19 cellular contexts compared by ENCODE assay signal in genomic region chr22:17971711-17972110, GRCh38. TPM values are rescaled to one million over a fixed set of nuclear protein-coding genes. Genes with fewer than 3 reads are reported as not detected.
DNase-seq lines count a peak whose midpoint lies in the region; ATAC-seq, FAIRE-seq and TF ChIP-seq lines count a peak whose summit lies in the region.
"Had no signal": no experiment of that assay in that cellular context is flagged by ENCODE, and none has a peak within 500 bp of the region (broad histone marks: within the 10 kb centered on the region; RNA-seq: fewer than 3 reads in every experiment).

No MANE protein-coding gene starts in this region.

- TF ChIP-seq RAD21 in H1 (IDR thresholded peaks at IDR 0.05 in 1 of 2, conservative IDR thresholded peaks at IDR 0.05 in 1 of 2; ENCODE audit: low read depth in 2 of 2, low read length in 2 of 2) = no peak

- TF ChIP-seq POLR2A in H1 (IDR thresholded peaks at IDR 0.05; ENCODE audit: control extremely low read depth in 1 of 2, low read depth in 2 of 2, low read length in 2 of 2) = no peak

- no peak overlapping the region for H3K56ac ChIP-seq in H1 (replicated peaks; ENCODE audit: insufficient read length, low read depth, low read length)

- POLR2A ChIA-PET in H1 (lab: Charles Lee; ENCODE audit: partially characterized antibody) = interaction anchor here (0.6 to 1.3 kb wide), 2 partner anchors 12 to 18 kb away, joined by 3 read pairs; no protein-coding TSS in a partner anchor

- no peak overlapping the region for H4K5ac ChIP-seq in H1 (ENCODE audit: insufficient read length, low read depth, low read length)

- no peaks in the 10 kb centered on the region for H3K9me3 Mint-ChIP-seq in neural progenitor cell
- H3K9me3 Mint-ChIP-seq: activated naive CD8-positive, alpha-beta T cell treated with anti-CD3 and anti-CD28 coated beads, Interleukin-2, amount 50 U/mL, for 24 hours; stimulated activated effector memory CD8-positive, alpha-beta T cell treated with anti-CD3 and anti-CD28 coated beads, Interleukin-12 subunit alpha, Interleukin-12 subunit beta, amount 100 ng/mL, for 72 hours had no signal

- 0 out of 2 replicates have a peak overlapping the region, but pooled peaks have one; percentile 43 for H2BK20ac ChIP-seq in H1 (ENCODE audit: low read length)

- H3K79me2 ChIP-seq in ACC112 (ENCODE audit: control insufficient read depth, insufficient read depth, low read length, unreplicated experiment) (peaks cover 35% of the 10 kb centered on the region), Karpas-422 (ENCODE audit: low read length) (peaks cover 97% of the 10 kb centered on the region), H1 (ENCODE audit: control insufficient read depth in 1 of 2, insufficient read depth in 2 of 2, low read length in 2 of 2) (peaks cover 3 to 40% of the 10 kb centered on the region in 2 experiments; a peak in 3 of 4 replicates), neural progenitor cell (ENCODE audit: low read depth) (peaks cover 75% of the 10 kb centered on the region)

- H3K36me3 Mint-ChIP-seq in neural progenitor cell = no peaks in the 10 kb centered on the region

- no peak for FAIRE-seq in H1 (lab: Jason Lieb, UNC)
- FAIRE-seq: islet of Langerhans had no signal

- H3K4me2 ChIP-seq in Karpas-422 (ENCODE audit: low read depth, low read length, poor library complexity, severe bottlenecking) (peak overlapping the region; percentile 6), H1 (ENCODE audit: insufficient read depth in 1 of 2, low read depth in 2 of 2, low read length in 2 of 2) (no peak overlapping the region), neural progenitor cell (no peak overlapping the region)

- H2BK12ac ChIP-seq in H1 (ENCODE audit: low read depth, low read length) = 0 out of 2 replicates have a peak overlapping the region, but pooled peaks have one; percentile 55

- no peak overlapping the region for H4K8ac ChIP-seq in H1 (ENCODE audit: extremely low read depth, insufficient read depth, low read length)

- no peaks in the 10 kb centered on the region for H3K23me2 ChIP-seq in H1 (ENCODE audit: low read depth, low read length)

- no peaks in the 10 kb centered on the region for H3F3A ChIP-seq in neural progenitor cell (ENCODE audit: low read depth)

- peak overlapping the region; percentile 19; the same call in 1 of the 2 replicates for H3K9ac ChIP-seq in Karpas-422 (ENCODE audit: low read length)
- H3K9ac ChIP-seq in H1 (replicated peaks in 1 of 4; ENCODE audit: extremely low read depth in 1 of 4, low read depth in 3 of 4, low read length in 3 of 4) = no peak overlapping the region
- no peak overlapping the region for H3K9ac ChIP-seq in neural progenitor cell

- H4K20me1 ChIP-seq in Karpas-422 (ENCODE audit: insufficient read depth, low read depth, low read length) (peaks cover 18% of the 10 kb centered on the region; the same call in 1 of the 2 replicates), H1 (replicated peaks in 1 of 2; ENCODE audit: control insufficient read depth in 1 of 2, insufficient read depth in 2 of 2, low read length in 2 of 2) (peaks cover 3 to 8% of the 10 kb centered on the region in 2 experiments), neural progenitor cell (ENCODE audit: low read depth) (peaks cover 31% of the 10 kb centered on the region)

- H3K27ac ChIP-seq in ACC112 (ENCODE audit: low read depth, low read length) = peak overlapping the region; percentile 78; the same call in 1 of the 2 replicates
- peak overlapping the region; percentile 79 for H3K27ac ChIP-seq in Karpas-422 (ENCODE audit: low read length)
- no peak overlapping the region for H3K27ac ChIP-seq in H1 (ENCODE audit: low read depth, low read length)
- H3K27ac ChIP-seq in neural progenitor cell = no peak overlapping the region
- H3K27ac ChIP-seq: upper lobe of right lung had no signal

- H3K4me1 ChIP-seq in ACC112 (ENCODE audit: control insufficient read depth, insufficient read depth, low read length, unreplicated experiment) (peaks cover 37% of the 10 kb centered on the region), Karpas-422 (ENCODE audit: low read length) (peaks cover 89% of the 10 kb centered on the region), H1 (replicated peaks in 1 of 4; ENCODE audit: control insufficient read depth in 3 of 4, insufficient read depth in 4 of 4, low read length in 3 of 4) (peaks cover 4 to 13% (median 9%) of the 10 kb centered on the region in 4 experiments), neural progenitor cell (peaks cover 11% of the 10 kb centered on the region)

- DNase-seq in Karpas-422 = no peak
- DNase-seq in H1 (ENCODE audit: low read depth in 1 of 2, low spot score in 2 of 2) = no peak
- DNase-seq in neural progenitor cell (ENCODE audit: low spot score) = no peak
- no peak for DNase-seq in left lobe of liver (ENCODE audit: low spot score)
- no peak for DNase-seq in A172 (ENCODE audit: low spot score)
- DNase-seq: activated CD4-positive, CD25-positive, alpha-beta regulatory T cell treated with anti-CD3 and anti-CD28 coated beads, Interleukin-2, amount 50 U/mL, for 72 hours; activated naive CD8-positive, alpha-beta T cell treated with anti-CD3 and anti-CD28 coated beads, Interleukin-2, amount 50 U/mL, for 24 hours; cerebellar nuclear complex; COR-L47; NCI-H1105 treated with DMSO at 0.1 percent for 48 hours; NCI-H526; SHP77 treated with DMSO at 0.1 percent for 48 hours; stimulated activated CD4-positive, alpha-beta T cell treated with anti-CD3 and anti-CD28 coated beads, Interleukin-15, amount 100 ng/mL, for 24 hours; upper lobe of right lung had no signal

- H3K18ac ChIP-seq in H1 (ENCODE audit: extremely low read depth, low read length) = peak overlapping the region; percentile 41; the same call in 1 of the 2 replicates

- H3K27me3 ChIP-seq in ACC112 (ENCODE audit: insufficient read depth, low read length) (no peaks in the 10 kb centered on the region), Karpas-422 (ENCODE audit: low read length) (no peaks in the 10 kb centered on the region), H1 (replicated peaks in 1 of 4; ENCODE audit: control insufficient read depth in 3 of 4, extremely low read depth in 1 of 4, insufficient read depth in 3 of 4, low read length in 3 of 4) (no peaks in the 10 kb centered on the region), neural progenitor cell (no peaks in the 10 kb centered on the region)
- H3K27me3 ChIP-seq: upper lobe of right lung had no signal

- no peak overlapping the region for H3K23ac ChIP-seq in H1 (ENCODE audit: insufficient read length)

- no peak for TF ChIP-seq EP300 in H1 (IDR thresholded peaks at IDR 0.05; ENCODE audit: borderline replicate concordance in 1 of 2, low read depth in 2 of 2, low read length in 2 of 2)

- H3K27me3 Mint-ChIP-seq in neural progenitor cell (ENCODE audit: insufficient read depth, low read depth) = peaks cover 3% of the 10 kb centered on the region
- H3K27me3 Mint-ChIP-seq: activated naive CD8-positive, alpha-beta T cell treated with anti-CD3 and anti-CD28 coated beads, Interleukin-2, amount 50 U/mL, for 24 hours had no signal

- no peaks in the 10 kb centered on the region for H3K9me2 ChIP-seq in Karpas-422 (replicated peaks; ENCODE audit: insufficient read depth, low read length)

- no peak overlapping the region for H3K4me3 ChIP-seq in ACC112 (ENCODE audit: low read depth, low read length)
- H3K4me3 ChIP-seq in Karpas-422 (ENCODE audit: low read length) = no peak overlapping the region
- no peak overlapping the region for H3K4me3 ChIP-seq in H1 (ENCODE audit: extremely low read depth in 1 of 4, insufficient read depth in 2 of 4, low read depth in 3 of 4, low read length in 4 of 4)
- H3K4me3 ChIP-seq in neural progenitor cell = no peak overlapping the region
- H3K4me3 ChIP-seq: upper lobe of right lung had no signal

- no peak overlapping the region for H3K14ac ChIP-seq in H1 (ENCODE audit: insufficient read length)

- no peaks in the 10 kb centered on the region for H3K36me3 ChIP-seq in ACC112 (ENCODE audit: insufficient read depth, low read length)
- H3K36me3 ChIP-seq in Karpas-422 (ENCODE audit: insufficient read depth, low read length) = peaks cover 11% of the 10 kb centered on the region; the same call in 1 of the 2 replicates
- no peaks in the 10 kb centered on the region for H3K36me3 ChIP-seq in H1 (ENCODE audit: control insufficient read depth in 2 of 4, insufficient read depth in 4 of 4, low read length in 3 of 4)
- no peaks in the 10 kb centered on the region for H3K36me3 ChIP-seq in neural progenitor cell
- H3K36me3 ChIP-seq: upper lobe of right lung had no signal

- WGBS in H1 (ENCODE audit: extremely low coverage in 1 of 2, insufficient coverage in 1 of 2, insufficient read length in 1 of 2, insufficient replicate concordance in 2 of 2, low coverage in 1 of 2, low lambda C conversion rate in 2 of 2, missing lambda C conversion rate in 1 of 2), 2 experiments = 85% methylated on average over 8 of the region's 9 CpGs; no CpG with 5 or more reads in 1 of the 2 experiments

- H2BK5ac ChIP-seq in H1 (ENCODE audit: low read depth, low read length) = peak overlapping the region; percentile 54; the same call in 1 of the 2 replicates

- peak overlapping the region; percentile 82; the same call in 1 of the 2 replicates for H2AK5ac ChIP-seq in H1 (ENCODE audit: low read depth, low read length)

- ATAC-seq in GM21825 (IDR thresholded peaks at IDR 0.05; ENCODE audit: unreplicated experiment) = no peak
- no peak for ATAC-seq in GM19455 (IDR thresholded peaks at IDR 0.05; ENCODE audit: unreplicated experiment)
- no peak for ATAC-seq in left lobe of liver
- ATAC-seq: activated naive CD8-positive, alpha-beta T cell treated with anti-CD3 and anti-CD28 coated beads, Interleukin-2, amount 50 U/mL, for 24 hours; stimulated activated effector memory CD8-positive, alpha-beta T cell treated with anti-CD3 and anti-CD28 coated beads, Interleukin-12 subunit alpha, Interleukin-12 subunit beta, amount 100 ng/mL, for 72 hours had no signal

- CTCF ChIA-PET in H1 (lab: Charles Lee; ENCODE audit: partially characterized antibody) = interaction anchor here (1.3 to 1.8 kb wide), 3 partner anchors 12 to 105 kb away, joined by 4 to 5 read pairs (median 5); no protein-coding TSS in a partner anchor

- peaks cover 11% of the 10 kb centered on the region for H3K79me1 ChIP-seq in H1 (ENCODE audit: low read depth, low read length)

- H4K91ac ChIP-seq in H1 (replicated peaks; ENCODE audit: insufficient read length, low read length) = no peak overlapping the region

- TF ChIP-seq CTCF in H1 (IDR thresholded peaks at IDR 0.05; ENCODE audit: control extremely low read depth in 1 of 3, insufficient read depth in 1 of 3, low read depth in 1 of 3, low read length in 3 of 3) (no peak), neural progenitor cell (IDR thresholded peaks at IDR 0.05) (no peak)

- peak overlapping the region; percentile 57 for H3K27ac Mint-ChIP-seq in neural progenitor cell
- H3K27ac Mint-ChIP-seq: activated naive CD8-positive, alpha-beta T cell treated with anti-CD3 and anti-CD28 coated beads, Interleukin-2, amount 50 U/mL, for 24 hours; stimulated activated effector memory CD8-positive, alpha-beta T cell treated with anti-CD3 and anti-CD28 coated beads, Interleukin-12 subunit alpha, Interleukin-12 subunit beta, amount 100 ng/mL, for 72 hours had no signal

- H3K9me3 ChIP-seq in Karpas-422 (ENCODE audit: low read length) (no peaks in the 10 kb centered on the region), H1 (ENCODE audit: insufficient read depth in 2 of 2, low read depth in 1 of 2, low read length in 1 of 2) (no peaks in the 10 kb centered on the region), neural progenitor cell (ENCODE audit: low read depth) (no peaks in the 10 kb centered on the region)
- H3K9me3 ChIP-seq: upper lobe of right lung had no signal

- H2BK15ac ChIP-seq in H1 (ENCODE audit: low read length) = no peak overlapping the region

- H3K4me3 Mint-ChIP-seq in neural progenitor cell = no peak overlapping the region
- H3K4me3 Mint-ChIP-seq: activated naive CD8-positive, alpha-beta T cell treated with anti-CD3 and anti-CD28 coated beads, Interleukin-2, amount 50 U/mL, for 24 hours; stimulated activated effector memory CD8-positive, alpha-beta T cell treated with anti-CD3 and anti-CD28 coated beads, Interleukin-12 subunit alpha, Interleukin-12 subunit beta, amount 100 ng/mL, for 72 hours had no signal

- H2AFZ ChIP-seq in ACC112 (ENCODE audit: low read length, unreplicated experiment) (no peak overlapping the region), Karpas-422 (ENCODE audit: low read length) (no peak overlapping the region), H1 (ENCODE audit: low read length) (no peak overlapping the region), neural progenitor cell (replicated peaks) (no peak overlapping the region)

- no peak overlapping the region for H2BK120ac ChIP-seq in H1 (replicated peaks; ENCODE audit: low read depth, low read length)

- no peak overlapping the region for H3K4ac ChIP-seq in H1 (replicated peaks; ENCODE audit: insufficient read length, low read depth, low read length)

- H3K4me1 Mint-ChIP-seq in neural progenitor cell = peaks cover 33% of the 10 kb centered on the region

RNA-seq across cellular contexts. Expression of gene MICAL3, which starts 52.6 kb away (rescaled TPM):
- 54.9 and 64.1 TPM in 2 replicates for total RNA-seq in Karpas-422 (2014; rRNA removed; shearing (Covaris generic); ENCODE audit: low replicate concordance)
- total RNA-seq in H1 (2021; fragmentation: NEBNext Ultra II Directional; extraction: Animal tissue kit (Norgen Biotek cat#: 25700)) = 39.2 and 41.8 TPM in 2 replicates
- 8.3 and 10.8 TPM in 2 replicates for polyA plus RNA-seq in H1 (2011; rRNA removed)
- polyA plus RNA-seq in H1 (2011; cell fraction: cytosol; rRNA removed) = 10.7 TPM
- polyA plus RNA-seq in H1 (2011; cell fraction: nucleus; rRNA removed) = 32.8 TPM
- polyA plus RNA-seq in H1 (2012, experiment 1 of 2) = 18.4 to 26.8 TPM (median 20.0 TPM) in 4 replicates
- 5.5 TPM for polyA plus RNA-seq in H1 (2012, experiment 2 of 2)
- polyA plus RNA-seq in H1 (2013, experiment 1 of 2) = 13.1 TPM
- 13.3 TPM for polyA plus RNA-seq in H1 (2013, experiment 2 of 2)
- polyA minus RNA-seq in H1 (2011; rRNA and poly(A)+ RNA removed) = 31.2 and 33.7 TPM in 2 replicates
- 13.2 TPM for polyA minus RNA-seq in H1 (2011; cell fraction: cytosol; rRNA and poly(A)+ RNA removed)
- polyA minus RNA-seq in H1 (2011; cell fraction: nucleus; rRNA and poly(A)+ RNA removed) = 34.5 TPM
- total RNA-seq in neural progenitor cell (ENCODE audit: low replicate concordance) = 32.7 and 33.6 TPM in 2 replicates
- total RNA-seq in left lobe of liver = 75.3 TPM
- total RNA-seq in A172 (2014; rRNA removed; shearing (Covaris generic)) = 13.4 and 15.2 TPM in 2 replicates

Comparison
In these comparisons a context has a peak if more than half of its experiments do, and no peak if none do; other contexts are left out.
1. H3K27ac ChIP-seq: peak in ACC112 (single experiment) and Karpas-422 (single experiment); none in H1 (single experiment) and neural progenitor cell (single experiment).